ENCODE assay signal across 20 cellular contexts in genomic region chr14:49297102-49297501, GRCh38.
"Had no signal": no experiment of that assay in that cellular context is flagged by ENCODE, and none has a peak within 500 bp of the region (broad histone marks: within the 10 kb centered on the region; RNA-seq: fewer than 3 reads in every experiment).

No MANE protein-coding gene starts in this region.

- ATAC-seq: activated CD4-positive, alpha-beta T cell treated with anti-CD3 and anti-CD28 coated beads for 36 hours; activated CD8-positive, alpha-beta T cell treated with anti-CD3 and anti-CD28 coated beads for 36 hours; activated T-cell treated with anti-CD3 and anti-CD28 coated beads, Interleukin-2, amount 50 U/mL, for 72 hours; T-cell had no signal

- DNase-seq: activated CD4-positive, alpha-beta T cell treated with anti-CD3 and anti-CD28 coated beads for 36 hours; activated CD4-positive, alpha-beta T cell treated with anti-CD3 and anti-CD28 coated beads, Interleukin-2, amount 50 U/mL, for 1 hour; activated CD8-positive, alpha-beta memory T cell treated with anti-CD3 and anti-CD28 coated beads, Interleukin-2, amount 50 U/mL, for 4 hours; activated CD8-positive, alpha-beta T cell treated with anti-CD3 and anti-CD28 coated beads for 36 hours; activated gamma-delta T cell treated with Interleukin-2 at 50 U/mL for 16 hours; activated naive CD4-positive, alpha-beta T cell treated with anti-CD3 and anti-CD28 coated beads, Interleukin-2, amount 10 ng/mL, durations not matched to agents 7 days and 5 days; activated naive CD8-positive, alpha-beta T cell treated with anti-CD3 and anti-CD28 coated beads for 36 hours; activated T-cell treated with anti-CD3 and anti-CD28 coated beads, Interleukin-2, amount 50 U/mL, for 72 hours; brain microvascular endothelial cell; MV-4-11; NCI-H1092 treated with DMSO at 0.1 percent for 48 hours; NCI-H146; NCI-H187 treated with DMSO at 0.1 percent for 48 hours; NCI-H446; NCI-H82; Peyer's patch; Right ventricle myocardium superior; T-cell; T-helper 2 cell; WERI-Rb-1 had no signal
